21 cellular contexts compared by ENCODE assay signal in genomic region chr16:57390635-57391307, GRCh38. TPM values are rescaled to one million over a fixed set of nuclear protein-coding genes. Genes with fewer than 3 reads are reported as not detected.
DNase-seq lines count a peak whose midpoint lies in the region; ATAC-seq, FAIRE-seq and TF ChIP-seq lines count a peak whose summit lies in the region.
"Had no signal": no experiment of that assay in that cellular context is flagged by ENCODE, and none has a peak within 500 bp of the region (broad histone marks: within the 10 kb centered on the region; RNA-seq: fewer than 3 reads in every experiment).

No MANE protein-coding gene starts in this region.

- no peaks in the 10 kb centered on the region for H3K36me3 ChIP-seq in breast epithelium
- H3K36me3 ChIP-seq in mammary epithelial cell (ENCODE audit: insufficient read depth, low read length) = no peaks in the 10 kb centered on the region
- H3K36me3 ChIP-seq in endothelial cell of umbilical vein (ENCODE audit: control insufficient read depth in 2 of 2, extremely low read depth in 1 of 2, insufficient read depth in 2 of 2, low read length in 2 of 2) = no peaks in the 10 kb centered on the region
- H3K36me3 ChIP-seq in tibial nerve = no peaks in the 10 kb centered on the region
- H3K36me3 ChIP-seq: SJCRH30 had no signal

- H3K9ac ChIP-seq in mammary epithelial cell (ENCODE audit: insufficient read depth, low read length) = no peak overlapping the region
- no peak overlapping the region for H3K9ac ChIP-seq in endothelial cell of umbilical vein (replicated peaks; ENCODE audit: extremely low read depth, insufficient read depth, low read length)

- DNase-seq in breast epithelium (ENCODE audit: low spot score in 2 of 2) (no peak), mammary epithelial cell (no peak), COLO829 (ENCODE audit: low spot score) (peak; percentile 47), endothelial cell of umbilical vein (ENCODE audit: low read depth, low spot score) (peak; percentile 69), left kidney (ENCODE audit: low read depth, low spot score) (peak; percentile 61), tibial nerve (ENCODE audit: low spot score in 2 of 2) (no peak), NK-92 (lab: John Stamatoyannopoulos, UW; ENCODE audit: unreplicated experiment) (no peak)
- DNase-seq: 8988T; DMS79; Karpas-422; NCI-H1694 treated with DMSO at 0.1 percent for 48 hours; NCI-H2107; NCI-H69; NK-92 treated with Interleukin-12 subunit alpha and Interleukin-12 subunit beta, amount 100 ng/mL, for 24 hours; SJCRH30 had no signal

- no peaks in the 10 kb centered on the region for H3K79me2 ChIP-seq in mammary epithelial cell (ENCODE audit: insufficient read depth, low read length)
- H3K79me2 ChIP-seq in endothelial cell of umbilical vein (ENCODE audit: control insufficient read depth, insufficient read depth, low read length) = no peaks in the 10 kb centered on the region

- no peaks in the 10 kb centered on the region for H3K9me1 ChIP-seq in endothelial cell of umbilical vein (replicated peaks; ENCODE audit: control insufficient read depth, extremely low read depth, insufficient read depth, low read length)

- H4K20me1 ChIP-seq in mammary epithelial cell (ENCODE audit: insufficient read depth, low read length) (no peaks in the 10 kb centered on the region), endothelial cell of umbilical vein (replicated peaks; ENCODE audit: control insufficient read depth, extremely low read depth, insufficient read depth, low read length) (no peaks in the 10 kb centered on the region)

- CTCF ChIA-PET in mammary epithelial cell (lab: Charles Lee; ENCODE audit: low non-redundant PET) = no interaction called here
- CTCF ChIA-PET in endothelial cell of umbilical vein (lab: Charles Lee) = interaction anchor here (1.0 kb wide), 1 partner anchor 9 kb away, joined by 5 read pairs; no protein-coding TSS in a partner anchor

- H2AFZ ChIP-seq in mammary epithelial cell (ENCODE audit: low read depth, low read length) = no peak overlapping the region
- no peak overlapping the region for H2AFZ ChIP-seq in endothelial cell of umbilical vein (ENCODE audit: low read depth, low read length)

- TF ChIP-seq POLR2A in breast epithelium (IDR thresholded peaks at IDR 0.05) = no peak
- TF ChIP-seq POLR2A in endothelial cell of umbilical vein (IDR thresholded peaks at IDR 0.05; ENCODE audit: low read depth, low read length) = no peak
- no peak for TF ChIP-seq POLR2A in tibial nerve (IDR thresholded peaks at IDR 0.05)

- H3K27me3 ChIP-seq in breast epithelium (no peaks in the 10 kb centered on the region), mammary epithelial cell (ENCODE audit: insufficient read depth, low read length) (no peaks in the 10 kb centered on the region), endothelial cell of umbilical vein (ENCODE audit: control insufficient read depth in 2 of 2, insufficient read depth in 2 of 2, low read length in 2 of 2) (peaks cover 2 to 4% of the 10 kb centered on the region in 2 experiments), tibial nerve (no peaks in the 10 kb centered on the region)

- H3K4me3 ChIP-seq in breast epithelium (no peak overlapping the region), mammary epithelial cell (replicated peaks in 1 of 3; ENCODE audit: insufficient read depth in 1 of 3, low read depth in 2 of 3, low read length in 3 of 3) (no peak overlapping the region), endothelial cell of umbilical vein (replicated peaks in 1 of 3; ENCODE audit: insufficient read depth in 1 of 3, low read depth in 1 of 3, low read length in 3 of 3) (no peak overlapping the region), tibial nerve (no peak overlapping the region)
- H3K4me3 ChIP-seq: SJCRH30 had no signal

- in situ Hi-C loops in mammary epithelial cell (cut with MboI; ENCODE audit: low sequenced_read_pairs in 2 of 2) = no loop called here

- FAIRE-seq in endothelial cell of umbilical vein (lab: Jason Lieb, UNC) = peak; percentile 44
- FAIRE-seq: H54 had no signal

- ATAC-seq in GM18520 (IDR thresholded peaks at IDR 0.05; ENCODE audit: unreplicated experiment) = no peak
- ATAC-seq: Panc1 had no signal

- BruUV-seq in mammary epithelial cell (replicated peaks; lab: Mats Ljungman, UMichigan) (no TSS peak), endothelial cell of umbilical vein (replicated peaks; lab: Mats Ljungman, UMichigan) (no TSS peak)

- dilution Hi-C loops in mammary epithelial cell (cut with HindIII; ENCODE audit: low sequenced_read_pairs) (loop anchor here (5.0 kb wide), 1 partner anchor 97 kb away; the partner anchor contains the start of gene DOK4), endothelial cell of umbilical vein (cut with MboI; ENCODE audit: extremely low pct_ligation_motif_present, low sequenced_read_pairs) (no loop called here)

- H3K27ac ChIP-seq in breast epithelium (peak overlapping the region; percentile 16 to 83), mammary epithelial cell (ENCODE audit: insufficient read depth, low read depth, low read length) (no peak overlapping the region), endothelial cell of umbilical vein (ENCODE audit: insufficient read depth, low read depth, low read length) (no peak overlapping the region), tibial nerve (no peak overlapping the region)
- H3K27ac ChIP-seq: SJCRH30 had no signal

- WGBS in mammary epithelial cell (ENCODE audit: low coverage, missing lambda C conversion rate) = 69% methylated on average over 4 of the region's 5 CpGs
- WGBS in tibial nerve, 2 donors = 17 to 34% methylated on average over 5 of the region's 5 CpGs

- POLR2A ChIA-PET in endothelial cell of umbilical vein (lab: Charles Lee) = interaction anchor here (0.6 kb wide), 1 partner anchor 405 kb away, joined by 3 read pairs; no protein-coding TSS in a partner anchor

- H3K9me3 ChIP-seq in breast epithelium (no peaks in the 10 kb centered on the region), mammary epithelial cell (replicated peaks; ENCODE audit: insufficient read depth, low read length) (no peaks in the 10 kb centered on the region), endothelial cell of umbilical vein (replicated peaks; ENCODE audit: control insufficient read depth, insufficient read depth, low read length) (no peaks in the 10 kb centered on the region), tibial nerve (peaks cover 0 to 2% (median 0%) of the 10 kb centered on the region in 4 donors)
- H3K9me3 ChIP-seq: SJCRH30 had no signal

- TF ChIP-seq CTCF in breast epithelium (IDR thresholded peaks at IDR 0.05) (no peak), mammary epithelial cell (conservative IDR thresholded peaks at IDR 0.05 in 1 of 2, IDR thresholded peaks at IDR 0.05 in 1 of 2; ENCODE audit: extremely low read depth in 1 of 2, insufficient read depth in 1 of 2, low read depth in 1 of 2, low read length in 2 of 2) (no peak), endothelial cell of umbilical vein (IDR thresholded peaks at IDR 0.05; ENCODE audit: extremely low read depth in 1 of 2, insufficient read depth in 1 of 2, low read depth in 1 of 2, low read length in 2 of 2) (no peak), tibial nerve (IDR thresholded peaks at IDR 0.05) (no peak)

- intact Hi-C loops in breast epithelium (cut with DNase I; ENCODE audit: low total_unique reads) (no loop called here), mammary epithelial cell (cut with micrococcal nuclease) (no loop called here), endothelial cell of umbilical vein (cut with micrococcal nuclease) (no loop called here)

- H3K4me1 ChIP-seq in breast epithelium = peaks cover 5 to 11% of the 10 kb centered on the region in 2 donors
- no peaks in the 10 kb centered on the region for H3K4me1 ChIP-seq in mammary epithelial cell (ENCODE audit: insufficient read depth, low read length)
- H3K4me1 ChIP-seq in endothelial cell of umbilical vein (ENCODE audit: control insufficient read depth, extremely low read depth, insufficient read depth, low read length) = peaks cover 12% of the 10 kb centered on the region
- peaks cover 0 to 19% (median 0%) of the 10 kb centered on the region in 4 donors for H3K4me1 ChIP-seq in tibial nerve

- no peak for TF ChIP-seq EP300 in tibial nerve (IDR thresholded peaks at IDR 0.05)

- H3K4me2 ChIP-seq in mammary epithelial cell (ENCODE audit: insufficient read depth, low read depth, low read length) = no peak overlapping the region
- H3K4me2 ChIP-seq in endothelial cell of umbilical vein (ENCODE audit: insufficient read depth, low read length) = no peak overlapping the region

RNA-seq across cellular contexts. Expression of gene CCL17, which starts 13.8 kb away (rescaled TPM):
- total RNA-seq in breast epithelium (not detected), mammary epithelial cell (not detected), endothelial cell of umbilical vein (not detected in 2 replicates), tibial nerve (not detected)
- polyA plus RNA-seq in mammary epithelial cell (not detected), endothelial cell of umbilical vein (not detected in 2 replicates)
- polyA minus RNA-seq in mammary epithelial cell (not detected), endothelial cell of umbilical vein (not detected in 2 replicates)
- not detected in 2 replicates for polyA plus RNA-seq in endothelial cell of umbilical vein (2011; cell fraction: cytosol; rRNA removed)
- not detected in 2 replicates for polyA plus RNA-seq in endothelial cell of umbilical vein (2011; cell fraction: nucleus; rRNA removed)
- not detected in 2 replicates for polyA plus RNA-seq in endothelial cell of umbilical vein (2012)
- not detected for polyA minus RNA-seq in endothelial cell of umbilical vein (2011; cell fraction: cytosol; rRNA and poly(A)+ RNA removed)
- polyA minus RNA-seq in endothelial cell of umbilical vein (2011; cell fraction: nucleus; rRNA and poly(A)+ RNA removed) = not detected in 2 replicates
- total RNA-seq: MCF 10A, NCI-H460, SJCRH30 had no signal
- polyA plus RNA-seq: CD14-positive monocyte had no signal

RNA-seq across cellular contexts. Expression of gene CX3CL1, which starts 18.5 kb away (rescaled TPM):
- total RNA-seq in breast epithelium = 100 to 1,000 TPM in 1 of 3 donors, 10 to 100 TPM in 1, 1 to 10 TPM in 1; 6.2 to 164 (median 58.0) TPM
- total RNA-seq in mammary epithelial cell = 10 to 100 TPM in 1 of 2 donors, 1 to 10 TPM in 1; 1.2 to 11.2 TPM
- polyA plus RNA-seq in mammary epithelial cell = 5.9 TPM
- 6.0 TPM for polyA minus RNA-seq in mammary epithelial cell
- 1.2 and 2.3 TPM in 2 replicates for total RNA-seq in endothelial cell of umbilical vein
- polyA plus RNA-seq in endothelial cell of umbilical vein = 2.0 TPM in 2 replicates
- polyA plus RNA-seq in endothelial cell of umbilical vein (2011; cell fraction: cytosol; rRNA removed) = 1.2 and 2.5 TPM in 2 replicates
- 0.65 and 1.1 TPM in 2 replicates for polyA plus RNA-seq in endothelial cell of umbilical vein (2011; cell fraction: nucleus; rRNA removed)
- 0.66 and 1.6 TPM in 2 replicates for polyA plus RNA-seq in endothelial cell of umbilical vein (2012)
- 0.96 and 1.6 TPM in 2 replicates for polyA minus RNA-seq in endothelial cell of umbilical vein
- not detected for polyA minus RNA-seq in endothelial cell of umbilical vein (2011; cell fraction: cytosol; rRNA and poly(A)+ RNA removed)
- 0.29 and 0.53 TPM in 2 replicates for polyA minus RNA-seq in endothelial cell of umbilical vein (2011; cell fraction: nucleus; rRNA and poly(A)+ RNA removed)
- 10 to 100 TPM in 3 of 4 donors, 1 to 10 TPM in 1; 8.7 to 18.4 (median 15.4) TPM for total RNA-seq in tibial nerve
- total RNA-seq: MCF 10A, NCI-H460 had no signal
- polyA plus RNA-seq: CD14-positive monocyte had no signal

RNA-seq across cellular contexts. Expression of gene CCL22, which starts 32.2 kb away (rescaled TPM):
- total RNA-seq in breast epithelium = under 1 TPM; 0.15 to 0.33 (median 0.16) TPM
- under 1 TPM in 1 of 2 donors, not detected in 1; 0.17 TPM for total RNA-seq in mammary epithelial cell
- polyA plus RNA-seq in mammary epithelial cell = 0.02 TPM
- polyA minus RNA-seq in mammary epithelial cell = not detected
- total RNA-seq in endothelial cell of umbilical vein = not detected in 2 replicates
- not detected in 2 replicates for polyA plus RNA-seq in endothelial cell of umbilical vein
- polyA plus RNA-seq in endothelial cell of umbilical vein (2011; cell fraction: cytosol; rRNA removed) = not detected in 2 replicates
- not detected in 2 replicates for polyA plus RNA-seq in endothelial cell of umbilical vein (2011; cell fraction: nucleus; rRNA removed)
- polyA plus RNA-seq in endothelial cell of umbilical vein (2012) = not detected in 2 replicates
- polyA minus RNA-seq in endothelial cell of umbilical vein = not detected in 2 replicates
- polyA minus RNA-seq in endothelial cell of umbilical vein (2011; cell fraction: cytosol; rRNA and poly(A)+ RNA removed) = not detected
- polyA minus RNA-seq in endothelial cell of umbilical vein (2011; cell fraction: nucleus; rRNA and poly(A)+ RNA removed) = not detected in 2 replicates
- total RNA-seq in tibial nerve = not detected
- total RNA-seq: MCF 10A, NCI-H460, SJCRH30 had no signal

RNA-seq across cellular contexts. Expression of gene CIAPIN1, which starts 56.4 kb away (rescaled TPM):
- total RNA-seq in breast epithelium (10 to 100 TPM; 23.4 to 33.2 (median 28.8) TPM), mammary epithelial cell (10 to 100 TPM; 60.8 to 69.9 TPM), endothelial cell of umbilical vein (70.9 and 77.9 TPM in 2 replicates), tibial nerve (10 to 100 TPM; 23.4 to 26.7 (median 25.7) TPM)
- polyA plus RNA-seq in mammary epithelial cell (63.8 TPM), endothelial cell of umbilical vein (70.7 and 74.6 TPM in 2 replicates)
- polyA minus RNA-seq in mammary epithelial cell (56.2 TPM), endothelial cell of umbilical vein (54.0 and 60.6 TPM in 2 replicates)
- 75.4 and 79.5 TPM in 2 replicates for polyA plus RNA-seq in endothelial cell of umbilical vein (2011; cell fraction: cytosol; rRNA removed)
- polyA plus RNA-seq in endothelial cell of umbilical vein (2011; cell fraction: nucleus; rRNA removed) = 58.5 and 59.3 TPM in 2 replicates
- 68.9 and 85.7 TPM in 2 replicates for polyA plus RNA-seq in endothelial cell of umbilical vein (2012)
- 24.8 TPM for polyA minus RNA-seq in endothelial cell of umbilical vein (2011; cell fraction: cytosol; rRNA and poly(A)+ RNA removed)
- 19.1 and 34.2 TPM in 2 replicates for polyA minus RNA-seq in endothelial cell of umbilical vein (2011; cell fraction: nucleus; rRNA and poly(A)+ RNA removed)

RNA-seq across cellular contexts. Expression of gene COQ9, which starts 56.5 kb away (rescaled TPM):
- 10 to 100 TPM; 36.0 to 42.6 (median 40.7) TPM for total RNA-seq in breast epithelium
- 10 to 100 TPM; 41.2 to 42.5 TPM for total RNA-seq in mammary epithelial cell
- polyA plus RNA-seq in mammary epithelial cell = 69.8 TPM
- polyA minus RNA-seq in mammary epithelial cell = 96.9 TPM
- 42.1 and 42.5 TPM in 2 replicates for total RNA-seq in endothelial cell of umbilical vein
- 78.3 and 83.6 TPM in 2 replicates for polyA plus RNA-seq in endothelial cell of umbilical vein
- polyA plus RNA-seq in endothelial cell of umbilical vein (2011; cell fraction: cytosol; rRNA removed) = 77.5 and 80.1 TPM in 2 replicates
- polyA plus RNA-seq in endothelial cell of umbilical vein (2011; cell fraction: nucleus; rRNA removed) = 130 and 136 TPM in 2 replicates
- polyA plus RNA-seq in endothelial cell of umbilical vein (2012) = 45.1 and 49.5 TPM in 2 replicates
- 65.5 and 67.5 TPM in 2 replicates for polyA minus RNA-seq in endothelial cell of umbilical vein
- polyA minus RNA-seq in endothelial cell of umbilical vein (2011; cell fraction: cytosol; rRNA and poly(A)+ RNA removed) = 50.9 TPM
- polyA minus RNA-seq in endothelial cell of umbilical vein (2011; cell fraction: nucleus; rRNA and poly(A)+ RNA removed) = 27.8 and 29.9 TPM in 2 replicates
- total RNA-seq in tibial nerve = 10 to 100 TPM; 20.6 to 35.0 (median 27.5) TPM

Comparison
In these comparisons a context has a peak if more than half of its experiments do, and no peak if none do; other contexts are left out.
1. H3K27ac ChIP-seq: peak in breast epithelium (2 of 2); none in mammary epithelial cell (single experiment), endothelial cell of umbilical vein (single experiment) and tibial nerve (0 of 4).
2. DNase-seq: peak in COLO829 (single experiment), endothelial cell of umbilical vein (single experiment) and left kidney (single experiment); none in breast epithelium (0 of 2), mammary epithelial cell (single experiment), tibial nerve (0 of 2) and NK-92 (single experiment).